Comparison of ENCODE assay signal across 21 cellular contexts in the genomic region with DNA sequence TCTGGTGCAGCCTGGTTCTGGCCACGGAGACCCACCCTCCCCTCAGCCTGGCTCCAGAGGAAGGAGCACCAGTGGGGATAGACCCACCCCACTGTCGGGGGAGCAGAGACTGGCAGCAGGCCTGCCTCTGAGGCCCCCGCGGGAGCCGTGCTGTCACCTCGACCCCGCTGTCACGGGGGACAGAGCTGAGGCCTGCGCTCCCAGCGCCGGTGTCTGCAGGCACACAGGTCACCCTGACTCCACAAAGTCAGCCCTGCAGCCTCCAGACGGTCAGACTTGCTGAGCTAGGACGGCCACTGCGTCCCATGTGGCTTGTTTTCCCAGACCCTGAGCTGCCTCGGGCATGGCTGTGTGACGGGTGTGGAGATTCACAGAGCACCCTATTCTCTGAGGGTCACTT. TPM values are rescaled to one million over a fixed set of nuclear protein-coding genes. Genes with fewer than 3 reads are reported as not detected.
DNase-seq lines count a peak whose midpoint lies in the region; ATAC-seq, FAIRE-seq and TF ChIP-seq lines count a peak whose summit lies in the region.
"Had no signal": no experiment of that assay in that cellular context is flagged by ENCODE, and none has a peak within 500 bp of the region (broad histone marks: within the 10 kb centered on the region; RNA-seq: fewer than 3 reads in every experiment).

No MANE protein-coding gene starts in this region.

- no peak for TF ChIP-seq EP300 in H1 (IDR thresholded peaks at IDR 0.05; ENCODE audit: borderline replicate concordance in 1 of 2, low read depth in 2 of 2, low read length in 2 of 2)

- no peak for TF ChIP-seq POLR2A in heart left ventricle (IDR thresholded peaks at IDR 0.05)
- no peak for TF ChIP-seq POLR2A in H1 (IDR thresholded peaks at IDR 0.05; ENCODE audit: control extremely low read depth in 1 of 2, low read depth in 2 of 2, low read length in 2 of 2)
- no peak for TF ChIP-seq POLR2A in H54 (IDR thresholded peaks at IDR 0.05; ENCODE audit: low read depth, low read length)

- WGBS in heart left ventricle, 4 donors, result 23 to 71% (median 67%) methylated on average over 1 to 16 of the region's 16 CpGs
- WGBS in H1 (ENCODE audit: extremely low coverage in 1 of 2, insufficient coverage in 1 of 2, insufficient read length in 1 of 2, insufficient replicate concordance in 2 of 2, low coverage in 1 of 2, low lambda C conversion rate in 2 of 2, missing lambda C conversion rate in 1 of 2), 2 experiments, result 78% methylated on average over 12 of the region's 16 CpGs; no CpG with 5 or more reads in 1 of the 2 experiments
- 67% methylated on average over 16 of the region's 16 CpGs for WGBS in mesenchymal stem cell

- H3K4me1 ChIP-seq in heart left ventricle (peaks cover 0 to 21% (median under 1%) of the 10 kb centered on the region in 12 donors), H1 (replicated peaks in 1 of 4; ENCODE audit: control insufficient read depth in 3 of 4, insufficient read depth in 4 of 4, low read length in 3 of 4) (peaks cover 5 to 7% (median 5%) of the 10 kb centered on the region in 4 experiments), mesenchymal stem cell (ENCODE audit: control insufficient read depth, insufficient read depth, low read depth, low read length) (peaks cover 2% of the 10 kb centered on the region)

- no peaks in the 10 kb centered on the region for H3K79me2 ChIP-seq in H1 (ENCODE audit: control insufficient read depth in 1 of 2, insufficient read depth in 2 of 2, low read length in 2 of 2)

- H2BK12ac ChIP-seq in H1 (ENCODE audit: low read depth, low read length) (no peak overlapping the region), mesenchymal stem cell (ENCODE audit: low read length in 2 of 2) (no peak overlapping the region)

- DNase-seq in heart left ventricle (no peak), cardiac septum (ENCODE audit: low spot score) (no peak), H1 (ENCODE audit: low read depth in 1 of 2, low spot score in 2 of 2) (no peak), mesenchymal stem cell (no peak), H54 (ENCODE audit: insufficient read length, low spot score) (no peak)
- no peak for DNase-seq in stimulated activated CD4-positive, alpha-beta T cell treated with anti-CD3 and anti-CD28 coated beads, Interleukin-4, amount 100 ng/mL, for 24 hours
- no peak for DNase-seq in activated T-cell treated with anti-CD3 and anti-CD28 coated beads, Interleukin-2, amount 50 U/mL, for 48 hours
- DNase-seq: CD4-positive, CD25-positive, alpha-beta regulatory T cell; COR-L47; DMS79; H7; MG63; NCI-H1048; NCI-H1436; NCI-H1930 had no signal

- no peak for FAIRE-seq in H1 (lab: Jason Lieb, UNC)
- FAIRE-seq in H54 (lab: Jason Lieb, UNC), result no peak
- FAIRE-seq: A204.1, K562 had no signal

- H3K23ac ChIP-seq in H1 (ENCODE audit: insufficient read length), result no peak overlapping the region
- H3K23ac ChIP-seq in mesenchymal stem cell (ENCODE audit: low read length in 2 of 2), result no peak overlapping the region

- H3K4me2 ChIP-seq in H1 (ENCODE audit: insufficient read depth in 1 of 2, low read depth in 2 of 2, low read length in 2 of 2), result no peak overlapping the region
- H3K4me2 ChIP-seq in mesenchymal stem cell (ENCODE audit: low read length, poor library complexity, severe bottlenecking), result no peak overlapping the region

- H2BK15ac ChIP-seq in H1 (ENCODE audit: low read length), result no peak overlapping the region
- no peak overlapping the region for H2BK15ac ChIP-seq in mesenchymal stem cell (ENCODE audit: low read depth, poor library complexity, severe bottlenecking)

- intact Hi-C loops in heart left ventricle (cut with DNase I) (no loop called here), cardiac septum (cut with DNase I) (no loop called here)

- peaks cover 0 to 3% of the 10 kb centered on the region in 2 experiments for H4K20me1 ChIP-seq in H1 (replicated peaks in 1 of 2; ENCODE audit: control insufficient read depth in 1 of 2, insufficient read depth in 2 of 2, low read length in 2 of 2)

- CTCF ChIA-PET in H1 (lab: Charles Lee; ENCODE audit: partially characterized antibody), result interaction anchor here (0.9 to 1.5 kb wide), 3 partner anchors 8 to 48 kb away, joined by 3 to 4 read pairs (median 4); no protein-coding TSS in a partner anchor

- no peak overlapping the region for H3K4ac ChIP-seq in H1 (replicated peaks; ENCODE audit: insufficient read length, low read depth, low read length)
- no peak overlapping the region for H3K4ac ChIP-seq in mesenchymal stem cell (ENCODE audit: low read depth in 1 of 2, low read length in 2 of 2)

- H3K27me3 ChIP-seq in heart left ventricle, result no peaks in the 10 kb centered on the region
- no peaks in the 10 kb centered on the region for H3K27me3 ChIP-seq in H1 (replicated peaks in 1 of 4; ENCODE audit: control insufficient read depth in 3 of 4, extremely low read depth in 1 of 4, insufficient read depth in 3 of 4, low read length in 3 of 4)
- H3K27me3 ChIP-seq in mesenchymal stem cell (ENCODE audit: control insufficient read depth in 1 of 2, insufficient read depth in 1 of 2, low read length in 2 of 2), result peaks cover 15 to 29% of the 10 kb centered on the region in 2 experiments

- TF ChIP-seq CTCF in heart left ventricle (IDR thresholded peaks at IDR 0.05), result no peak
- no peak for TF ChIP-seq CTCF in H1 (IDR thresholded peaks at IDR 0.05; ENCODE audit: control extremely low read depth in 1 of 3, insufficient read depth in 1 of 3, low read depth in 1 of 3, low read length in 3 of 3)

- H3K79me1 ChIP-seq in H1 (ENCODE audit: low read depth, low read length) (no peaks in the 10 kb centered on the region), mesenchymal stem cell (replicated peaks; ENCODE audit: low read length, poor library complexity, severe bottlenecking) (no peaks in the 10 kb centered on the region)

- H3K9me3 ChIP-seq in heart left ventricle, result no peaks in the 10 kb centered on the region
- no peaks in the 10 kb centered on the region for H3K9me3 ChIP-seq in H1 (ENCODE audit: insufficient read depth in 2 of 2, low read depth in 1 of 2, low read length in 1 of 2)
- H3K9me3 ChIP-seq in mesenchymal stem cell (ENCODE audit: control insufficient read depth, low read length), result no peaks in the 10 kb centered on the region
- H3K9me3 ChIP-seq: MG63 had no signal

- no peak for TF ChIP-seq RAD21 in H1 (IDR thresholded peaks at IDR 0.05 in 1 of 2, conservative IDR thresholded peaks at IDR 0.05 in 1 of 2; ENCODE audit: low read depth in 2 of 2, low read length in 2 of 2)

- ATAC-seq in heart left ventricle (peak in 3 of 4 donors; percentile 44 to 50 (median 46)), GM21529 (IDR thresholded peaks at IDR 0.05; ENCODE audit: unreplicated experiment) (no peak)
- ATAC-seq: K562 had no signal

- H2AFZ ChIP-seq in H1 (ENCODE audit: low read length), result no peak overlapping the region
- no peak overlapping the region for H2AFZ ChIP-seq in mesenchymal stem cell (ENCODE audit: low read depth, low read length)

- H3K36me3 ChIP-seq in heart left ventricle (no peaks in the 10 kb centered on the region), H1 (ENCODE audit: control insufficient read depth in 2 of 4, insufficient read depth in 4 of 4, low read length in 3 of 4) (no peaks in the 10 kb centered on the region), mesenchymal stem cell (ENCODE audit: control insufficient read depth in 1 of 2, insufficient read depth in 2 of 2, low read depth in 1 of 2, low read length in 2 of 2) (no peaks in the 10 kb centered on the region)
- H3K36me3 ChIP-seq: MG63 had no signal

- no peak overlapping the region for H2BK20ac ChIP-seq in H1 (ENCODE audit: low read length)

- no peak overlapping the region for H3K14ac ChIP-seq in H1 (ENCODE audit: insufficient read length)
- H3K14ac ChIP-seq in mesenchymal stem cell (ENCODE audit: low read length in 2 of 2), result no peak overlapping the region

- H3K18ac ChIP-seq in H1 (ENCODE audit: extremely low read depth, low read length) (no peak overlapping the region), mesenchymal stem cell (ENCODE audit: low read depth in 1 of 2, low read length in 2 of 2) (no peak overlapping the region)

- H4K5ac ChIP-seq in H1 (ENCODE audit: insufficient read length, low read depth, low read length), result no peak overlapping the region

- POLR2A ChIA-PET in H1 (lab: Charles Lee; ENCODE audit: partially characterized antibody), result interaction anchor here (1.2 kb wide), 1 partner anchor 32 kb away, joined by 3 read pairs; no protein-coding TSS in a partner anchor

- H2BK120ac ChIP-seq in H1 (replicated peaks; ENCODE audit: low read depth, low read length), result no peak overlapping the region
- no peak overlapping the region for H2BK120ac ChIP-seq in mesenchymal stem cell (ENCODE audit: low read depth, low read length)

- no peak overlapping the region for H3K56ac ChIP-seq in H1 (replicated peaks; ENCODE audit: insufficient read length, low read depth, low read length)

- 0 out of 2 replicates have a peak overlapping the region, but pooled peaks have one; percentile 3 for H4K8ac ChIP-seq in H1 (ENCODE audit: extremely low read depth, insufficient read depth, low read length)
- H4K8ac ChIP-seq in mesenchymal stem cell (ENCODE audit: low read length), result no peak overlapping the region

- no peaks in the 10 kb centered on the region for H3K23me2 ChIP-seq in H1 (ENCODE audit: low read depth, low read length)

- H2AK5ac ChIP-seq in H1 (ENCODE audit: low read depth, low read length), result no peak overlapping the region
- H2AK5ac ChIP-seq in mesenchymal stem cell (ENCODE audit: low read length, severe bottlenecking), result no peak overlapping the region

- H3K9ac ChIP-seq in H1 (replicated peaks in 1 of 4; ENCODE audit: extremely low read depth in 1 of 4, low read depth in 3 of 4, low read length in 3 of 4), result no peak overlapping the region
- no peak overlapping the region for H3K9ac ChIP-seq in mesenchymal stem cell (ENCODE audit: low read length)

- H2BK5ac ChIP-seq in H1 (ENCODE audit: low read depth, low read length), result 0 out of 2 replicates have a peak overlapping the region, but pooled peaks have one; percentile 60
- no peak overlapping the region for H2BK5ac ChIP-seq in mesenchymal stem cell (ENCODE audit: low read depth, low read length, poor library complexity, severe bottlenecking)

- H3K27ac ChIP-seq in heart left ventricle (peak overlapping the region in 2 of 12 donors; percentile 18 to 64), H1 (ENCODE audit: low read depth, low read length) (no peak overlapping the region), mesenchymal stem cell (ENCODE audit: low read length, poor library complexity, severe bottlenecking) (no peak overlapping the region)
- H3K27ac ChIP-seq: RWPE1 had no signal

- H3K4me3 ChIP-seq in heart left ventricle (no peak overlapping the region), H1 (ENCODE audit: extremely low read depth in 1 of 4, insufficient read depth in 2 of 4, low read depth in 3 of 4, low read length in 4 of 4) (no peak overlapping the region), mesenchymal stem cell (ENCODE audit: insufficient read depth in 1 of 2, low read depth in 1 of 2, low read length in 2 of 2) (no peak overlapping the region)
- H3K4me3 ChIP-seq: K562, MG63 had no signal

- H4K91ac ChIP-seq in H1 (replicated peaks; ENCODE audit: insufficient read length, low read length) (no peak overlapping the region), mesenchymal stem cell (ENCODE audit: low read length) (peak overlapping the region; percentile 12)

RNA-seq across cellular contexts. Expression of a gene that starts 32.3 kb away (rescaled TPM):
- total RNA-seq in heart left ventricle, result 10 to 100 TPM; 13.9 to 46.4 (median 32.5) TPM
- 10 to 100 TPM; 11.7 to 22.5 TPM for polyA plus RNA-seq in heart left ventricle
- 30.9 TPM for total RNA-seq in cardiac septum
- 7.0 and 7.8 TPM in 2 replicates for total RNA-seq in H1 (2021; fragmentation: NEBNext Ultra II Directional; extraction: Animal tissue kit (Norgen Biotek cat#: 25700))
- polyA plus RNA-seq in H1 (2011; rRNA removed), result 2.8 and 5.6 TPM in 2 replicates
- 4.4 TPM for polyA plus RNA-seq in H1 (2011; cell fraction: cytosol; rRNA removed)
- 5.8 TPM for polyA plus RNA-seq in H1 (2011; cell fraction: nucleus; rRNA removed)
- polyA plus RNA-seq in H1 (2012, experiment 1 of 2), result 4.4 to 5.6 TPM (median 4.9 TPM) in 4 replicates
- 4.8 TPM for polyA plus RNA-seq in H1 (2012, experiment 2 of 2)
- 5.1 TPM for polyA plus RNA-seq in H1 (2013, experiment 1 of 2)
- 5.1 TPM for polyA plus RNA-seq in H1 (2013, experiment 2 of 2)
- 1.0 and 2.5 TPM in 2 replicates for polyA minus RNA-seq in H1 (2011; rRNA and poly(A)+ RNA removed)
- polyA minus RNA-seq in H1 (2011; cell fraction: cytosol; rRNA and poly(A)+ RNA removed), result 2.9 TPM
- polyA minus RNA-seq in H1 (2011; cell fraction: nucleus; rRNA and poly(A)+ RNA removed), result 2.0 TPM
- 0.72 TPM for polyA plus RNA-seq in mesenchymal stem cell (2013, experiment 1 of 2)
- 0.58 TPM for polyA plus RNA-seq in mesenchymal stem cell (2013, experiment 2 of 2)
- total RNA-seq: LHCN-M2, NCI-H460 had no signal

RNA-seq across cellular contexts. Expression of a gene that starts 51.0 kb away (rescaled TPM):
- total RNA-seq in heart left ventricle, result 100 to 1,000 TPM in 6 of 9 donors, 10 to 100 TPM in 3; 77.4 to 191 (median 142) TPM
- 100 to 1,000 TPM; 112 to 168 TPM for polyA plus RNA-seq in heart left ventricle
- 113 TPM for total RNA-seq in cardiac septum
- 21.3 and 22.3 TPM in 2 replicates for total RNA-seq in H1 (2021; fragmentation: NEBNext Ultra II Directional; extraction: Animal tissue kit (Norgen Biotek cat#: 25700))
- polyA plus RNA-seq in H1 (2011; rRNA removed), result 20.2 and 20.8 TPM in 2 replicates
- polyA plus RNA-seq in H1 (2011; cell fraction: cytosol; rRNA removed), result 21.4 TPM
- 19.1 TPM for polyA plus RNA-seq in H1 (2011; cell fraction: nucleus; rRNA removed)
- polyA plus RNA-seq in H1 (2012, experiment 1 of 2), result 15.2 to 24.1 TPM (median 21.6 TPM) in 4 replicates
- polyA plus RNA-seq in H1 (2012, experiment 2 of 2), result 22.4 TPM
- polyA plus RNA-seq in H1 (2013, experiment 1 of 2), result 9.3 TPM
- polyA plus RNA-seq in H1 (2013, experiment 2 of 2), result 9.8 TPM
- polyA minus RNA-seq in H1 (2011; rRNA and poly(A)+ RNA removed), result 10.0 and 13.0 TPM in 2 replicates
- 20.5 TPM for polyA minus RNA-seq in H1 (2011; cell fraction: cytosol; rRNA and poly(A)+ RNA removed)
- polyA minus RNA-seq in H1 (2011; cell fraction: nucleus; rRNA and poly(A)+ RNA removed), result 7.2 TPM
- polyA plus RNA-seq in mesenchymal stem cell (2013, experiment 1 of 2), result 1.3 TPM
- 0.95 TPM for polyA plus RNA-seq in mesenchymal stem cell (2013, experiment 2 of 2)
- total RNA-seq: CD4-positive, CD25-positive, alpha-beta regulatory T cell had no signal
- polyA plus RNA-seq: CD4-positive, CD25-positive, alpha-beta regulatory T cell had no signal
